In genomic region chr4:150251752-150252190, GRCh38 we compare ENCODE assay signal across 1 cellular context.
A peak's percentile ranks its signal among the peaks of the same experiment; 100 is the strongest.
TF ChIP-seq lines count a peak whose summit lies in the region.

No MANE protein-coding gene starts in this region.

TF ChIP-seq in WTC11, 78 proteins besides CTCF, POLR2A, EP300 and RAD21:
- TF ChIP-seq ZNF423 (CRISPR knock-in tag; IDR thresholded peaks at IDR 0.05) (peak; percentile 30; the same call in 1 of the 2 replicates), NFE2L1 (CRISPR knock-in tag; IDR thresholded peaks at IDR 0.05) (no peak)
